ENCODE assay signal across 32 cellular contexts in the genomic region with DNA sequence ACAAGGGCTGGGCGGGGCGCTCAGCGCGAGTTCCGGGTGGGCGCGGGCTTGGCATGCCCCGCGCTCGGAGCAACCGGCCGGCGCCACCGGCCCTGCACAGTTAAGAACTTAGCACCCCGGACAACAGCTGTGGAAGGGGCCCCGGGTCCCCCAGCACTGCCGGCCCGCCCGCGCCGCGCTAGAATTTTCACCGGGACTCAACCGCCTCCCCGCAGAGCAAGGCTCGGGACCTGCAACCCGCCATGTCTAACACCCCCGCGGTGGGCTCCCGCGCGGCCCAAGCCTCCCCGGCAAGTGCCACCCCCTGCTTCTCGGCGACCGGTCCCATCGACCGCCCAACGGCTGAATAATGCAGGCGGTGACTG. TPM values are rescaled to one million over a fixed set of nuclear protein-coding genes. Genes with fewer than 3 reads are reported as not detected.
"Had no signal": no experiment of that assay in that cellular context is flagged by ENCODE, and none has a peak within 500 bp of the region (broad histone marks: within the 10 kb centered on the region; RNA-seq: fewer than 3 reads in every experiment).

No MANE protein-coding gene starts in this region.

- H3K4me2 ChIP-seq: hepatocyte had no signal

- H3K36me3 Mint-ChIP-seq: natural killer cell treated with Interleukin-12 subunit alpha and Interleukin-12 subunit beta and Interleukin-15 and Interleukin-18, amount 100 ng/mL, for 72 hours; stimulated activated naive B cell treated with anti-CD40 and anti-IgM and Interleukin-4, amounts not matched to agents 10 μg/mL and 1 μg/mL and 100 μg/mL, for 72 hours had no signal

- H3K27ac ChIP-seq: hepatocyte, pancreas, prostate gland, tibial artery, upper lobe of right lung had no signal

- H3K9me3 ChIP-seq: heart left ventricle, mucosa of descending colon, pancreas, prostate gland, tibial artery, upper lobe of right lung had no signal

- FAIRE-seq: pancreas, small intestine, urothelium cell line had no signal

- H3K27ac Mint-ChIP-seq: natural killer cell treated with Interleukin-12 subunit alpha and Interleukin-12 subunit beta and Interleukin-15 and Interleukin-18, amount 100 ng/mL, for 72 hours; stimulated activated naive B cell treated with anti-CD40 and anti-IgM and Interleukin-4, amounts not matched to agents 10 μg/mL and 1 μg/mL and 100 μg/mL, for 72 hours; stimulated activated naive CD8-positive, alpha-beta T cell treated with anti-CD3 and anti-CD28 coated beads, Interleukin-15, Interleukin-2, amounts not matched to agents 100 ng/mL and 50 ng/mL, for 24 hours had no signal

- H3K79me2 ChIP-seq: hepatocyte had no signal

- H3K4me3 Mint-ChIP-seq: naive thymus-derived CD4-positive, alpha-beta T cell; natural killer cell treated with Interleukin-12 subunit alpha and Interleukin-12 subunit beta and Interleukin-15 and Interleukin-18, amount 100 ng/mL, for 72 hours; stimulated activated naive B cell treated with anti-CD40 and anti-IgM and Interleukin-4, amounts not matched to agents 10 μg/mL and 1 μg/mL and 100 μg/mL, for 72 hours; stimulated activated naive CD8-positive, alpha-beta T cell treated with anti-CD3 and anti-CD28 coated beads, Interleukin-15, Interleukin-2, amounts not matched to agents 100 ng/mL and 50 ng/mL, for 24 hours had no signal

- ATAC-seq: heart left ventricle; left cardiac atrium; left lobe of liver; mucosa of descending colon; naive thymus-derived CD4-positive, alpha-beta T cell; natural killer cell treated with Interleukin-12 subunit alpha and Interleukin-12 subunit beta and Interleukin-15 and Interleukin-18, amount 100 ng/mL, for 72 hours; pancreas; right cardiac atrium; sciatic nerve; stimulated activated naive B cell treated with anti-CD40 and anti-IgM and Interleukin-4, amounts not matched to agents 10 μg/mL and 1 μg/mL and 100 μg/mL, for 72 hours had no signal

- H3K4me1 ChIP-seq: pancreas had no signal

- DNase-seq: glutamatergic neuron; heart left ventricle; islet precursor cell; kidney glomerular epithelial cell; left cardiac atrium; mesendoderm; midbrain; mucosa of descending colon; naive thymus-derived CD4-positive, alpha-beta T cell; nucleus accumbens; pancreas; posterior cingulate gyrus; retina; right cardiac atrium; small intestine; stimulated activated CD4-positive, alpha-beta T cell treated with anti-CD3 and anti-CD28 coated beads, Interleukin-1b, Interleukin-23, amount 100 ng/mL, for 48 hours; stimulated activated CD4-positive, alpha-beta T cell treated with anti-CD3 and anti-CD28 coated beads, Interleukin-2, amount 100 ng/mL, for 48 hours; stimulated activated CD4-positive, alpha-beta T cell treated with anti-CD3 and anti-CD28 coated beads, Interleukin-4, amount 100 ng/mL, for 4 hours; stimulated activated CD8-positive, alpha-beta memory T cell treated with anti-CD3 and anti-CD28 coated beads, Interleukin-4, amount 100 ng/mL, for 48 hours; stimulated activated naive B cell treated with anti-CD40 and anti-IgM and Interleukin-4, amounts not matched to agents 10 μg/mL and 1 μg/mL and 100 μg/mL, for 72 hours; substantia nigra; tibial artery; trophoblast cell; upper lobe of right lung had no signal

- H3K4me3 ChIP-seq: heart left ventricle, hepatocyte, lung, mucosa of descending colon, pancreas, prostate gland, tibial artery, upper lobe of right lung had no signal

- H3K36me3 ChIP-seq: heart left ventricle, pancreas, prostate gland, tibial artery, upper lobe of right lung had no signal

- H3K27me3 ChIP-seq: hepatocyte, pancreas had no signal

- H2AFZ ChIP-seq: hepatocyte had no signal

RNA-seq across cellular contexts. Expression of a gene that starts 26.1 kb away (rescaled TPM):
- total RNA-seq: natural killer cell treated with Interleukin-12 subunit alpha and Interleukin-12 subunit beta and Interleukin-15 and Interleukin-18, amount 100 ng/mL, for 72 hours had no signal
